1 cellular context compared by ENCODE assay signal in the genomic region with DNA sequence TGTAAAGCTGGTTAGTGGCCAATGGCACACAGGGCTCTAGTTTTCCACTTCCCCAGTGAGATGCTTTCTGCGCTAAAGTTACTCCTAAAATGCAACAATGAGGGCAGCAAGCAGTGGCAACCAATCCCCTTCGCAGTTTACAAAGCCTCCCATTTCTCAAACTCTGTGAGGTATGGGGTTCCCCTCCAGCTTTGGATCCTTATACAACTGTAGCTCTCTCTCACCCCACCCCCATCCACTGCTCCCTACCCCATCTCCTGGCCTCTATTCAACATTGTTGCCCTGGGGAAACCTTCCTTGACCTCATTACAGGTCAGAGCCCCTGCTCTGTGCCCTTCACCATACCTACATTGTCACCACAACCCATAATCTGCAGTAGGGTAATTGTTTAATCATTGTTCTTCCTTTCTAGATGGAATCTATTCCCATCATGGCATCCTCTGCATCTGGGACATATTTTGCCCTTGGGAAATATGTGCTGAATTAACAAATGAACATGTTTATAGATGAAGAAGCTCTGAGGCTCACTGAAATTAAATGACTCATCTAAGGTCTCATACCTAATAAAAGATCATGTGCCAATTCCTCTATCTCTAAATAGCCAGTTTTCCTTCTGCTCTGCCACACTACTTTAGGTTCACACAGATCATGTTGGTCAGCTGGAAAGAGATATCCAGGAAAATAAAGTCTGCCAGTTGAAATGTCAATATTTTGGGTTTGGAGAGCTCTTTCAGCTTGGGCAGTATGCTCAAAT.
TF ChIP-seq lines count a peak whose summit lies in the region.

No MANE protein-coding gene starts in this region.

TF ChIP-seq in GM12878, 131 proteins besides CTCF, POLR2A, EP300 and RAD21:
- TF ChIP-seq, protein P1, sequence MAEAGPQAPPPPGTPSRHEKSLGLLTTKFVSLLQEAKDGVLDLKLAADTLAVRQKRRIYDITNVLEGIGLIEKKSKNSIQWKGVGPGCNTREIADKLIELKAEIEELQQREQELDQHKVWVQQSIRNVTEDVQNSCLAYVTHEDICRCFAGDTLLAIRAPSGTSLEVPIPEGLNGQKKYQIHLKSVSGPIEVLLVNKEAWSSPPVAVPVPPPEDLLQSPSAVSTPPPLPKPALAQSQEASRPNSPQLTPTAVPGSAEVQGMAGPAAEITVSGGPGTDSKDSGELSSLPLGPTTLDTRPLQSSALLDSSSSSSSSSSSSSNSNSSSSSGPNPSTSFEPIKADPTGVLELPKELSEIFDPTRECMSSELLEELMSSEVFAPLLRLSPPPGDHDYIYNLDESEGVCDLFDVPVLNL (IDR thresholded peaks at IDR 0.05; ENCODE audit: low read depth, low read length): no peak
- TF ChIP-seq ZBED1 (IDR thresholded peaks at IDR 0.05; ENCODE audit: borderline replicate concordance): no peak
- 0 out of 2 replicates have a peak, but pooled peaks have one; percentile 6 for TF ChIP-seq RUNX3 (IDR thresholded peaks at IDR 0.05; ENCODE audit: low read length)
